ENCODE assay signal across 8 cellular contexts in genomic region chr2:191049728-191050639, GRCh38. TPM values are rescaled to one million over a fixed set of nuclear protein-coding genes. Genes with fewer than 3 reads are reported as not detected.
DNase-seq lines count a peak whose midpoint lies in the region; ATAC-seq and TF ChIP-seq lines count a peak whose summit lies in the region.

No MANE protein-coding gene starts in this region.

- no peaks in the 10 kb centered on the region for H3K79me2 ChIP-seq in OCI-LY7 (ENCODE audit: insufficient read depth, low read depth, low read length)
- no peaks in the 10 kb centered on the region for H3K79me2 ChIP-seq in mesendoderm (ENCODE audit: control insufficient read depth, insufficient read depth, low read length)

- no peaks in the 10 kb centered on the region for H3K9me3 ChIP-seq in OCI-LY7 (ENCODE audit: low read length)

- no peaks in the 10 kb centered on the region for H4K20me1 ChIP-seq in OCI-LY7 (ENCODE audit: insufficient read depth, low read length)

- no peaks in the 10 kb centered on the region for H3K9me3 Mint-ChIP-seq in activated T-helper 2 cell treated with anti-CD3 and anti-CD28 coated beads, Interferon-gamma antibody, Interleukin-2, Interleukin-4, amounts not matched to agents 10 μg/mL and 5 μg/mL and 100 μg/mL, durations not matched to agents 14 hours and 24 hours and 36 hours
- no peaks in the 10 kb centered on the region for H3K9me3 Mint-ChIP-seq in activated CD4-positive, alpha-beta memory T cell treated with anti-CD3 and anti-CD28 coated beads for 36 hours

- WGBS in mesendoderm (ENCODE audit: extremely low coverage, insufficient coverage, low lambda C conversion rate), result no CpG with 5 or more reads among the region's 4 CpGs

- ATAC-seq in GM18519 (IDR thresholded peaks at IDR 0.05; ENCODE audit: low FRiP score, unreplicated experiment) (peak; percentile 72), HG02938 (IDR thresholded peaks at IDR 0.05; ENCODE audit: unreplicated experiment) (peak; percentile 82), HG02884 (IDR thresholded peaks at IDR 0.05; ENCODE audit: unreplicated experiment) (no peak)

- H3K27me3 Mint-ChIP-seq in activated T-helper 2 cell treated with anti-CD3 and anti-CD28 coated beads, Interferon-gamma antibody, Interleukin-2, Interleukin-4, amounts not matched to agents 10 μg/mL and 5 μg/mL and 100 μg/mL, durations not matched to agents 14 hours and 24 hours and 36 hours (ENCODE audit: low read depth), result no peaks in the 10 kb centered on the region
- H3K27me3 Mint-ChIP-seq in activated CD4-positive, alpha-beta memory T cell treated with anti-CD3 and anti-CD28 coated beads for 36 hours, result no peaks in the 10 kb centered on the region

- H3K36me3 ChIP-seq in OCI-LY7 (ENCODE audit: insufficient read depth, low read length), result no peaks in the 10 kb centered on the region
- H3K36me3 ChIP-seq in mesendoderm (ENCODE audit: control insufficient read depth, insufficient read depth, low read length), result no peaks in the 10 kb centered on the region

- no peak overlapping the region for H4K8ac ChIP-seq in mesendoderm (ENCODE audit: low read depth, low read length)

- H3K4me1 ChIP-seq in OCI-LY7 (ENCODE audit: insufficient read depth, low read length, poor library complexity, severe bottlenecking) (peaks cover 13% of the 10 kb centered on the region), mesendoderm (ENCODE audit: control insufficient read depth, low read depth, low read length) (peaks cover 10% of the 10 kb centered on the region)

- no peak overlapping the region; the same call in 1 of the 2 replicates for H3K4me2 ChIP-seq in OCI-LY7 (ENCODE audit: low read length)
- no peak overlapping the region for H3K4me2 ChIP-seq in mesendoderm (ENCODE audit: low read length)

- H3K4me1 Mint-ChIP-seq in activated T-helper 2 cell treated with anti-CD3 and anti-CD28 coated beads, Interferon-gamma antibody, Interleukin-2, Interleukin-4, amounts not matched to agents 10 μg/mL and 5 μg/mL and 100 μg/mL, durations not matched to agents 14 hours and 24 hours and 36 hours (ENCODE audit: low read depth), result peaks cover 10% of the 10 kb centered on the region
- H3K4me1 Mint-ChIP-seq in activated CD4-positive, alpha-beta memory T cell treated with anti-CD3 and anti-CD28 coated beads for 36 hours (ENCODE audit: low read depth), result peaks cover 8% of the 10 kb centered on the region

- H2BK5ac ChIP-seq in mesendoderm (ENCODE audit: low read length), result no peak overlapping the region

- TF ChIP-seq CTCF in OCI-LY7 (conservative IDR thresholded peaks at IDR 0.05; ENCODE audit: low read length), result no peak

- peak overlapping the region; percentile 93 for H3K18ac ChIP-seq in mesendoderm (ENCODE audit: low read length)

- H3K27ac ChIP-seq in OCI-LY7 (ENCODE audit: low read depth, low read length, poor library complexity, severe bottlenecking) (peak overlapping the region; percentile 22), mesendoderm (ENCODE audit: low read depth, low read length) (peak overlapping the region; percentile 69)

- POLR2A ChIA-PET in OCI-LY7 (lab: Charles Lee), result interaction anchor here (0.6 to 1.4 kb wide), 5 partner anchors 12 to 81 kb away, joined by 3 to 7 read pairs (median 4); partner anchors contain the start of gene STAT1
- POLR2A ChIA-PET in activated CD4-positive, alpha-beta memory T cell treated with anti-CD3 and anti-CD28 coated beads for 36 hours (lab: Charles Lee), result interaction anchor here (1.0 to 1.3 kb wide), 2 partner anchors 9 to 64 kb away, joined by 3 read pairs; no protein-coding TSS in a partner anchor

- no peak overlapping the region for H3K23ac ChIP-seq in mesendoderm (ENCODE audit: low read length)

- no peak overlapping the region for H3K27ac Mint-ChIP-seq in activated T-helper 2 cell treated with anti-CD3 and anti-CD28 coated beads, Interferon-gamma antibody, Interleukin-2, Interleukin-4, amounts not matched to agents 10 μg/mL and 5 μg/mL and 100 μg/mL, durations not matched to agents 14 hours and 24 hours and 36 hours
- H3K27ac Mint-ChIP-seq in activated CD4-positive, alpha-beta memory T cell treated with anti-CD3 and anti-CD28 coated beads for 36 hours, result no peak overlapping the region

- no peaks in the 10 kb centered on the region for H3K79me1 ChIP-seq in mesendoderm (ENCODE audit: low read length)

- H3K4ac ChIP-seq in mesendoderm (ENCODE audit: low read depth, low read length), result no peak overlapping the region

- H4K5ac ChIP-seq in mesendoderm (ENCODE audit: low read length), result no peak overlapping the region

- no peaks in the 10 kb centered on the region for H3K9me2 ChIP-seq in OCI-LY7 (ENCODE audit: insufficient read depth, low read length)

- H2BK15ac ChIP-seq in mesendoderm (replicated peaks; ENCODE audit: low read depth), result peak overlapping the region; percentile 92

- H3K36me3 Mint-ChIP-seq in activated T-helper 2 cell treated with anti-CD3 and anti-CD28 coated beads, Interferon-gamma antibody, Interleukin-2, Interleukin-4, amounts not matched to agents 10 μg/mL and 5 μg/mL and 100 μg/mL, durations not matched to agents 14 hours and 24 hours and 36 hours (ENCODE audit: low read depth), result peaks cover 54% of the 10 kb centered on the region
- H3K36me3 Mint-ChIP-seq in activated CD4-positive, alpha-beta memory T cell treated with anti-CD3 and anti-CD28 coated beads for 36 hours, result peaks cover 7% of the 10 kb centered on the region

- no peak overlapping the region for H2AK5ac ChIP-seq in mesendoderm (ENCODE audit: low read length)

- peak overlapping the region; percentile 76 for H2BK120ac ChIP-seq in mesendoderm (ENCODE audit: low read depth, low read length)

- no TSS peak for BruUV-seq in OCI-LY7 (replicated peaks; lab: Mats Ljungman, UMichigan)

- no peaks in the 10 kb centered on the region for H3K27me3 ChIP-seq in mesendoderm (ENCODE audit: insufficient read depth, low read length, poor library complexity)

- CTCF ChIA-PET in OCI-LY7 (lab: Charles Lee; ENCODE audit: unreplicated experiment), result no interaction called here
- CTCF ChIA-PET in activated CD4-positive, alpha-beta memory T cell treated with anti-CD3 and anti-CD28 coated beads for 36 hours (lab: Charles Lee), result interaction anchor here (0.6 to 10.9 kb wide), 10 partner anchors 9 to 416 kb away, joined by 3 to 412 read pairs (median 10); partner anchors contain the start of gene STAT4

- no peak overlapping the region for H3K4me3 Mint-ChIP-seq in activated T-helper 2 cell treated with anti-CD3 and anti-CD28 coated beads, Interferon-gamma antibody, Interleukin-2, Interleukin-4, amounts not matched to agents 10 μg/mL and 5 μg/mL and 100 μg/mL, durations not matched to agents 14 hours and 24 hours and 36 hours (ENCODE audit: low read depth)
- no peak overlapping the region for H3K4me3 Mint-ChIP-seq in activated CD4-positive, alpha-beta memory T cell treated with anti-CD3 and anti-CD28 coated beads for 36 hours

- H3K56ac ChIP-seq in mesendoderm (ENCODE audit: low read length), result no peak overlapping the region

- H2AFZ ChIP-seq in OCI-LY7 (ENCODE audit: low read length), result no peak overlapping the region

- no peak overlapping the region for H3K9ac ChIP-seq in mesendoderm (ENCODE audit: low read length)

- DNase-seq in OCI-LY7 (ENCODE audit: low spot score), result peak; percentile 57
- peak; percentile 88 for DNase-seq in mesendoderm
- no peak for DNase-seq in activated T-helper 2 cell treated with anti-CD3 and anti-CD28 coated beads, Interferon-gamma antibody, Interleukin-2, Interleukin-4, amounts not matched to agents 10 μg/mL and 5 μg/mL and 100 μg/mL, durations not matched to agents 14 hours and 24 hours and 36 hours (ENCODE audit: low spot score)
- no peak for DNase-seq in NCI-H2029 treated with DMSO at 0.1 percent for 48 hours (lab: John Stamatoyannopoulos, UW)
- DNase-seq in activated CD4-positive, alpha-beta memory T cell treated with anti-CD3 and anti-CD28 coated beads for 36 hours, result no peak

- intact Hi-C loops in OCI-LY7 (cut with micrococcal nuclease; ENCODE audit: unreplicated experiment), result loop anchor here (5.0 kb wide), 1 partner anchor 472 kb away; no protein-coding TSS in a partner anchor
- intact Hi-C loops in activated T-helper 2 cell treated with anti-CD3 and anti-CD28 coated beads, Interferon-gamma antibody, Interleukin-2, Interleukin-4, amounts not matched to agents 10 μg/mL and 5 μg/mL and 100 μg/mL, durations not matched to agents 14 hours and 24 hours and 36 hours (cut with micrococcal nuclease), result loop anchor here (5.0 kb wide), 1 partner anchor 472 kb away; no protein-coding TSS in a partner anchor
- intact Hi-C loops in activated CD4-positive, alpha-beta memory T cell treated with anti-CD3 and anti-CD28 coated beads for 36 hours (cut with micrococcal nuclease), result loop anchor here (10.0 kb wide), 1 partner anchor 325 kb away; no protein-coding TSS in a partner anchor

- H3K4me3 ChIP-seq in OCI-LY7 (ENCODE audit: low read depth, low read length, poor library complexity, severe bottlenecking) (no peak overlapping the region), mesendoderm (ENCODE audit: low read length) (no peak overlapping the region)

RNA-seq across cellular contexts. Expression of gene STAT1, which starts 36.0 kb away (rescaled TPM):
- 17.2 and 23.1 TPM in 2 replicates for total RNA-seq in OCI-LY7 (2014; rRNA removed; shearing (Covaris generic))
- 23.0 and 24.8 TPM in 2 replicates for total RNA-seq in OCI-LY7 (2022)
- 21.3 TPM for polyA plus RNA-seq in mesendoderm (2013, experiment 1 of 2)
- 21.5 TPM for polyA plus RNA-seq in mesendoderm (2013, experiment 2 of 2)
- 135 and 139 TPM in 2 replicates for total RNA-seq in activated T-helper 2 cell treated with anti-CD3 and anti-CD28 coated beads, Interferon-gamma antibody, Interleukin-2, Interleukin-4, amounts not matched to agents 10 μg/mL and 5 μg/mL and 100 μg/mL, durations not matched to agents 14 hours and 24 hours and 36 hours
- 100 to 1,000 TPM; 309 to 314 TPM for total RNA-seq in activated CD4-positive, alpha-beta memory T cell treated with anti-CD3 and anti-CD28 coated beads for 36 hours

Comparison
In these comparisons a context has a peak if more than half of its experiments do, and no peak if none do; other contexts are left out.
1. DNase-seq: peak in OCI-LY7 (single experiment) and mesendoderm (single experiment); none in activated T-helper 2 cell treated with anti-CD3 and anti-CD28 coated beads, Interferon-gamma antibody, Interleukin-2, Interleukin-4, amounts not matched to agents 10 μg/mL and 5 μg/mL and 100 μg/mL, durations not matched to agents 14 hours and 24 hours and 36 hours (single experiment), NCI-H2029 treated with DMSO at 0.1 percent for 48 hours (single experiment) and activated CD4-positive, alpha-beta memory T cell treated with anti-CD3 and anti-CD28 coated beads for 36 hours (single experiment).